11 cellular contexts compared by ENCODE assay signal in the genomic region with DNA sequence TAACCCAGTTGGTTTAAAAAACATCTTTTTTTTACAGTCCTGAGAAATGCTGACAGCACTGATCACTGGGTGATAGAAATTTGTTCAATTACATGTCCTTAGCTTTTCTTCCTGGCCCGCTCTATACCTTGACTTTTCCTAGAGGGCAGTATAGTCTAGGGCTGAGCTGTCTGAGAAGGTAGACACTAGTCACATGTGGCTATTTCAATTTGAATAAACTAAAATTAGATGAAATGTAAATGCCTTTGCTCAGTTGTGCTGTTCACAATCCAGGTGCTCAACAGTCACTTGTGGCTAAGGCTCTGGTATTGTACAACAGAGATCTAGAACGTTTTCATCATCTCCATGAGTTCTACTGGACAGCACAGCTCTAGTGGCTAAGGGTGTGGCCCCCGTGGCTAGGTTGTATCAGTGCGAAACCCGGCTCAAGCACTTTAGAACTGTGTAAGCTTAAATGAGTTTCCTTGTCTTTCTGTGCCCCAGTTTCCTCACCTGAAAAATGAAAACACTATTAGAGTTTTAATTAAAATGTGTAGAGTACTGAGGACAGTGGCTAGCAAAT.
DNase-seq lines count a peak whose midpoint lies in the region; ATAC-seq and TF ChIP-seq lines count a peak whose summit lies in the region.
"Had no signal": no experiment of that assay in that cellular context is flagged by ENCODE, and none has a peak within 500 bp of the region (broad histone marks: within the 10 kb centered on the region; RNA-seq: fewer than 3 reads in every experiment).

No MANE protein-coding gene starts in this region.

- CTCF ChIA-PET in mammary epithelial cell (lab: Charles Lee; ENCODE audit: low non-redundant PET), result no interaction called here

- ATAC-seq in GM21390 (IDR thresholded peaks at IDR 0.05; ENCODE audit: unreplicated experiment) (peak; percentile 90), HG03378 (IDR thresholded peaks at IDR 0.05; ENCODE audit: unreplicated experiment) (peak; percentile 90)

- H3K27ac ChIP-seq in mammary epithelial cell (ENCODE audit: insufficient read depth, low read depth, low read length), result no peak overlapping the region
- H3K27ac ChIP-seq: GM23248, uterus had no signal

- H3K4me3 ChIP-seq in mammary epithelial cell (replicated peaks in 1 of 3; ENCODE audit: insufficient read depth in 1 of 3, low read depth in 2 of 3, low read length in 3 of 3), result no peak overlapping the region
- H3K4me3 ChIP-seq: GM23248, pancreas, uterus had no signal

- no TSS peak for BruUV-seq in mammary epithelial cell (replicated peaks; lab: Mats Ljungman, UMichigan)

- no peaks in the 10 kb centered on the region for H3K27me3 ChIP-seq in mammary epithelial cell (ENCODE audit: insufficient read depth, low read length)
- H3K27me3 ChIP-seq: pancreas, uterus had no signal

- peak; percentile 33; the same call in 1 of the 2 replicates for TF ChIP-seq CTCF in GM12874 (IDR thresholded peaks at IDR 0.05; ENCODE audit: insufficient read depth, low read depth, low read length)
- peak; percentile 11 to 38 for TF ChIP-seq CTCF in mammary epithelial cell (conservative IDR thresholded peaks at IDR 0.05 in 1 of 2, IDR thresholded peaks at IDR 0.05 in 1 of 2; ENCODE audit: extremely low read depth in 1 of 2, insufficient read depth in 1 of 2, low read depth in 1 of 2, low read length in 2 of 2)

- no peak overlapping the region for H3K4me2 ChIP-seq in mammary epithelial cell (ENCODE audit: insufficient read depth, low read depth, low read length)

- DNase-seq in mammary epithelial cell (no peak), cerebellar nuclear complex (lab: John Stamatoyannopoulos, UW) (no peak), NCI-H2196 treated with DMSO at 0.1 percent for 48 hours (lab: John Stamatoyannopoulos, UW; ENCODE audit: unreplicated experiment) (no peak), NCI-H146 treated with DMSO at 0.1 percent for 48 hours (lab: John Stamatoyannopoulos, UW; ENCODE audit: unreplicated experiment) (no peak)
- DNase-seq in activated CD4-positive, alpha-beta T cell treated with anti-CD3 and anti-CD28 coated beads for 4 hours, result no peak
- DNase-seq: GM23248, uterus had no signal

- in situ Hi-C loops in mammary epithelial cell (cut with MboI; ENCODE audit: low sequenced_read_pairs in 2 of 2), result no loop called here

- H3K4me1 ChIP-seq in mammary epithelial cell (ENCODE audit: insufficient read depth, low read length), result no peaks in the 10 kb centered on the region
- H3K4me1 ChIP-seq: uterus had no signal

- no peak overlapping the region for H3K9ac ChIP-seq in mammary epithelial cell (ENCODE audit: insufficient read depth, low read length)
- H3K9ac ChIP-seq: GM23248 had no signal

- no peak overlapping the region for H2AFZ ChIP-seq in mammary epithelial cell (ENCODE audit: low read depth, low read length)
- H2AFZ ChIP-seq: GM23248 had no signal

- intact Hi-C loops in mammary epithelial cell (cut with micrococcal nuclease), result no loop called here

- no peaks in the 10 kb centered on the region for H3K79me2 ChIP-seq in mammary epithelial cell (ENCODE audit: insufficient read depth, low read length)

- H3K9me3 ChIP-seq in mammary epithelial cell (replicated peaks; ENCODE audit: insufficient read depth, low read length), result no peaks in the 10 kb centered on the region
- H3K9me3 ChIP-seq: pancreas, uterus had no signal

- 79% methylated on average over 5 of the region's 5 CpGs for WGBS in mammary epithelial cell (ENCODE audit: low coverage, missing lambda C conversion rate)

- dilution Hi-C loops in mammary epithelial cell (cut with HindIII; ENCODE audit: low sequenced_read_pairs), result no loop called here

- H4K20me1 ChIP-seq in mammary epithelial cell (ENCODE audit: insufficient read depth, low read length), result no peaks in the 10 kb centered on the region

- H3K36me3 ChIP-seq in mammary epithelial cell (ENCODE audit: insufficient read depth, low read length), result no peaks in the 10 kb centered on the region
- H3K36me3 ChIP-seq: pancreas, uterus had no signal
